Comparison of ENCODE assay signal across 9 cellular contexts in genomic region chr4:99950913-99951254, GRCh38. TPM values are rescaled to one million over a fixed set of nuclear protein-coding genes. Genes with fewer than 3 reads are reported as not detected.
DNase-seq lines count a peak whose midpoint lies in the region; ATAC-seq and TF ChIP-seq lines count a peak whose summit lies in the region.
"Had no signal": no experiment of that assay in that cellular context is flagged by ENCODE, and none has a peak within 500 bp of the region (broad histone marks: within the 10 kb centered on the region; RNA-seq: fewer than 3 reads in every experiment).

No MANE protein-coding gene starts in this region.

- H3K4me1 ChIP-seq in heart right ventricle (peaks cover 3 to 38% (median 30%) of the 10 kb centered on the region in 9 donors), vagina (peaks cover 32% of the 10 kb centered on the region)

- H3K36me3 ChIP-seq in heart right ventricle: peaks cover 0 to 12% (median 0%) of the 10 kb centered on the region in 9 donors
- peaks cover 0 to 6% of the 10 kb centered on the region in 2 donors for H3K36me3 ChIP-seq in vagina

- TF ChIP-seq CTCF in heart right ventricle (IDR thresholded peaks at IDR 0.05) (no peak), vagina (IDR thresholded peaks at IDR 0.05) (no peak), natural killer cell (IDR thresholded peaks at IDR 0.05) (no peak)

- H3K4me3 ChIP-seq in heart right ventricle (peak overlapping the region; percentile 67 to 95 (median 80)), vagina (peak overlapping the region; percentile 89 to 97)

- peaks cover 9 to 17% of the 10 kb centered on the region in 2 donors for H3K4me1 Mint-ChIP-seq in natural killer cell

- H3K27me3 Mint-ChIP-seq in natural killer cell (ENCODE audit: low read depth in 2 of 2): no peaks in the 10 kb centered on the region

- no peak for TF ChIP-seq POLR2A in vagina (IDR thresholded peaks at IDR 0.05)

- H3K9me3 ChIP-seq in heart right ventricle: no peaks in the 10 kb centered on the region
- no peaks in the 10 kb centered on the region for H3K9me3 ChIP-seq in vagina

- no peaks in the 10 kb centered on the region for H3K9me3 Mint-ChIP-seq in natural killer cell

- DNase-seq in heart right ventricle: no peak
- DNase-seq in cardiac septum (ENCODE audit: low spot score): no peak
- peak; percentile 45 for DNase-seq in midbrain (lab: John Stamatoyannopoulos, UW)
- DNase-seq in vagina (ENCODE audit: extremely low spot score in 2 of 2): no peak
- DNase-seq in NCI-H526 treated with DMSO at 0.1 percent for 48 hours (lab: John Stamatoyannopoulos, UW): no peak
- DNase-seq in natural killer cell: no peak

- H3K4me3 Mint-ChIP-seq in natural killer cell: no peak overlapping the region
- H3K4me3 Mint-ChIP-seq: CD14-positive monocyte had no signal

- H3K27ac Mint-ChIP-seq in natural killer cell: no peak overlapping the region
- H3K27ac Mint-ChIP-seq: CD14-positive monocyte had no signal

- intact Hi-C loops in heart right ventricle (cut with DNase I): loop anchor here in 3 of 10 donors (2.0 to 5.0 kb wide), 2 partner anchors 388 to 389 kb away; partner anchors contain the start of gene TRMT10A (in 2 of the 3)
- intact Hi-C loops in cardiac septum (cut with DNase I): loop anchor here (1.0 to 2.0 kb wide), 2 partner anchors 57 to 388 kb away; partner anchors contain the start of gene LAMTOR3
- intact Hi-C loops in vagina (cut with DNase I): no loop called here
- intact Hi-C loops in natural killer cell (cut with micrococcal nuclease): no loop called here

- ATAC-seq in heart right ventricle (no peak), natural killer cell (no peak), HG03280 (IDR thresholded peaks at IDR 0.05; ENCODE audit: unreplicated experiment) (no peak)

- H3K27ac ChIP-seq in heart right ventricle (peak overlapping the region; percentile 65 to 96 (median 88)), cingulate gyrus (ENCODE audit: low read depth, low read length) (peak overlapping the region; percentile 57), vagina (peak overlapping the region; percentile 95)

- no peaks in the 10 kb centered on the region for H3K36me3 Mint-ChIP-seq in natural killer cell

- H3K27me3 ChIP-seq in heart right ventricle: no peaks in the 10 kb centered on the region
- no peaks in the 10 kb centered on the region for H3K27me3 ChIP-seq in vagina

- 0% methylated on average over 8 of the region's 8 CpGs for WGBS in heart right ventricle, 2 donors

RNA-seq across cellular contexts. Expression of gene H2AZ1, which starts 0.8 kb away (rescaled TPM):
- total RNA-seq in heart right ventricle (100 to 1,000 TPM in 1 of 10 donors, 10 to 100 TPM in 9; 37.1 to 106 (median 49.4) TPM), cardiac septum (49.5 TPM), vagina (177 TPM), natural killer cell (10 to 100 TPM; 87.7 to 91.3 (median 89.5) TPM)
- polyA plus RNA-seq in heart right ventricle: 100 to 1,000 TPM in 1 of 2 donors, 10 to 100 TPM in 1; 34.8 to 211 TPM

RNA-seq across cellular contexts. Expression of gene DNAJB14, which starts 4.5 kb away (rescaled TPM):
- total RNA-seq in heart right ventricle (10 to 100 TPM; 11.7 to 25.9 (median 20.8) TPM), cardiac septum (19.5 TPM), vagina (24.3 TPM), natural killer cell (10 to 100 TPM; 81.0 to 90.0 (median 86.1) TPM)
- 1 to 10 TPM; 4.7 to 8.5 TPM for polyA plus RNA-seq in heart right ventricle

RNA-seq across cellular contexts. Expression of gene LAMTOR3, which starts 56.7 kb away (rescaled TPM):
- 10 to 100 TPM; 31.2 to 37.4 (median 35.5) TPM for total RNA-seq in heart right ventricle
- 10 to 100 TPM; 29.0 to 29.4 TPM for polyA plus RNA-seq in heart right ventricle
- 26.4 TPM for total RNA-seq in cardiac septum
- total RNA-seq in vagina: 46.2 TPM
- total RNA-seq in natural killer cell: 10 to 100 TPM; 18.1 to 29.9 (median 25.9) TPM
